ENCODE assay signal across 8 cellular contexts in the genomic region with DNA sequence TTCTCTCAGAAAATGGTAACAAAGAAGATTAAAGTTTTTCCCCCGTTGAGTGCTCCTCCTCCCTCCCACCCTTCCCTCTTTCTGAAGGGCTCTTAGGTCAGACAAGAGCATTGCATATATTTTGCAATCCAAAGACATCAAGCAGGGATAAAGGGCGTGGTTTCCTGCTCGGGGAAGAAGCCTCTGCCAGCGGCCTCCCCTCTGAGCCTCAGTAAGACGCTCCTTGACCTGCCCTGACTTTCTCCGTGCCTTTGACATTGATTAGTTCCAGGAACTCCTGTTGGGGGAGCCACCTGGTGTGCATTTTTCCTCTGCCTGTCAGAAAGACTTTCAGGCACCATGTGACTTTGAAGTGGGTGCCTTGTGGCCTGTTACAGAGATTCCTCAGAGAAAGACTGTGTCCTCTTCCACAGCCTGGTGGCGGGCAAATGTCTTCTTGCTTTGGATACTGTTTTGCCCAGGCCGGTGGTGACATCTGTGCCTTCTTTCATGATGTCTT.
DNase-seq lines count a peak whose midpoint lies in the region; ATAC-seq and TF ChIP-seq lines count a peak whose summit lies in the region.

No MANE protein-coding gene starts in this region.

- H3K4me1 ChIP-seq in body of pancreas (no peaks in the 10 kb centered on the region), mucosa of descending colon (ENCODE audit: low read depth) (peaks cover 34% of the 10 kb centered on the region)

- ATAC-seq in body of pancreas = peak; percentile 35
- peak; percentile 43 for ATAC-seq in mucosa of descending colon
- ATAC-seq in GM18867 (IDR thresholded peaks at IDR 0.05; ENCODE audit: unreplicated experiment) = no peak

- no peak for TF ChIP-seq POLR2A in body of pancreas (IDR thresholded peaks at IDR 0.05)

- no peaks in the 10 kb centered on the region for H3K27me3 ChIP-seq in body of pancreas

- TF ChIP-seq CTCF in body of pancreas (IDR thresholded peaks at IDR 0.05) = no peak
- no peak for TF ChIP-seq CTCF in mucosa of descending colon (IDR thresholded peaks at IDR 0.05)

- 53 to 57% methylated on average over 7 to 8 of the region's 8 CpGs for WGBS in body of pancreas, 2 donors

- DNase-seq in NCI-H2171 treated with DMSO at 0.1 percent for 48 hours (lab: John Stamatoyannopoulos, UW) (peak; percentile 39), NCI-H2171 (lab: John Stamatoyannopoulos, UW) (no peak), OCI-M1 (lab: John Stamatoyannopoulos, UW) (peak; percentile 65), body of pancreas (peak in 3 of 4 donors; percentile 14 to 38 (median 19)), mucosa of descending colon (peak in 2 of 3 donors; percentile 55 to 65), medulla oblongata (ENCODE audit: extremely low spot score) (no peak), kidney glomerular epithelial cell (lab: John Stamatoyannopoulos, UW) (no peak)

- H3K4me3 ChIP-seq in body of pancreas (no peak overlapping the region), mucosa of descending colon (no peak overlapping the region)

- H3K36me3 ChIP-seq in body of pancreas (replicated peaks in 1 of 2; ENCODE audit: insufficient read depth in 1 of 2, low read depth in 2 of 2) = no peaks in the 10 kb centered on the region
- no peaks in the 10 kb centered on the region for H3K36me3 ChIP-seq in mucosa of descending colon (ENCODE audit: low read depth)

- H3K27ac ChIP-seq in body of pancreas = no peak overlapping the region

- H3K9me3 ChIP-seq in body of pancreas (no peaks in the 10 kb centered on the region), mucosa of descending colon (no peaks in the 10 kb centered on the region)

- intact Hi-C loops in body of pancreas (cut with DNase I) (no loop called here), mucosa of descending colon (cut with DNase I, micrococcal nuclease) (no loop called here)

Comparison
In these comparisons a context has a peak if more than half of its experiments do, and no peak if none do; other contexts are left out.
1. DNase-seq: peak in NCI-H2171 treated with DMSO at 0.1 percent for 48 hours (single experiment), OCI-M1 (single experiment), body of pancreas (3 of 4) and mucosa of descending colon (2 of 3); none in NCI-H2171 (single experiment), medulla oblongata (single experiment) and kidney glomerular epithelial cell (single experiment).